8 cellular contexts compared by ENCODE assay signal in the genomic region with DNA sequence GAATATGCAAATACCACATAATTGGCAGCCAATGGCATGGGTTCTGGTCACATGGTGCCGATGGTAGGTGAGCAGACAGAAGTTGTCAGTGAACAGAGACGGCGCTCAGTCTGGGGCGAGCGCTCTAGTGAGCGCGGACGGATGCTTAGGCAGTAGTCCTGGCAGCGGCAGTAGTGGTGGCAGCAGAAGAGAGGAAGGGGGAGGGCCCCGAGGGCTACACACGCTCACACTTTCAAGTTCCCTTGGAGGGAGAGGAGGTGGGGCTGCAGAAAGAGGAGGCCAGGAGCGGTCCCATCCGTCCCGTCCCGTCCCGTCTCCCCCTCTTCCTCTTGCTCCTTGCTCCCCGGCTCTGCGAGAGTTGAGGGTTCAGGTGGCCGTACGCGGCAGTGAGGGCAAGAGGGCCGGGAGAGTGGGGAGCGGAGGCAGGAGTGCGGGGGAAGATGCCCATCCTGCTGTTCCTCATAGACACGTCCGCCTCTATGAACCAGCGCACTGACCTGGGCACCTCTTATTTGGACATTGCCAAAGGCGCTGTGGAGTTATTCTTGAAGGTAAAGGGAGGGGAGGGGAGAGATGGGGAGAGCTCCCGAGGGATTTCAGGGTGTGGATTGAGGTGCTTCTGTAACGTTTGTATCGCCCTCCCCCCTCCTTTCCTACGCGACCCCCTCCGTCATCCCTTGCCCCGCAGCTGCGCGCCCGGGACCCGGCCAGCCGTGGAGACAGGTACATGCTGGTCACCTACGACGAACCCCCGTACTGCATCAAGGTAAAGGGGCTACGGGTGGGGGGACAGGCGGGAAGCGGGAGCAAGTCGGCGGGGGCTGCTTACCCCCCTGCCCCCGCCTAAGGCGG. TPM values are rescaled to one million over a fixed set of nuclear protein-coding genes. Genes with fewer than 3 reads are reported as not detected.
DNase-seq lines count a peak whose midpoint lies in the region; ATAC-seq, FAIRE-seq and TF ChIP-seq lines count a peak whose summit lies in the region.

A gene with protein sequence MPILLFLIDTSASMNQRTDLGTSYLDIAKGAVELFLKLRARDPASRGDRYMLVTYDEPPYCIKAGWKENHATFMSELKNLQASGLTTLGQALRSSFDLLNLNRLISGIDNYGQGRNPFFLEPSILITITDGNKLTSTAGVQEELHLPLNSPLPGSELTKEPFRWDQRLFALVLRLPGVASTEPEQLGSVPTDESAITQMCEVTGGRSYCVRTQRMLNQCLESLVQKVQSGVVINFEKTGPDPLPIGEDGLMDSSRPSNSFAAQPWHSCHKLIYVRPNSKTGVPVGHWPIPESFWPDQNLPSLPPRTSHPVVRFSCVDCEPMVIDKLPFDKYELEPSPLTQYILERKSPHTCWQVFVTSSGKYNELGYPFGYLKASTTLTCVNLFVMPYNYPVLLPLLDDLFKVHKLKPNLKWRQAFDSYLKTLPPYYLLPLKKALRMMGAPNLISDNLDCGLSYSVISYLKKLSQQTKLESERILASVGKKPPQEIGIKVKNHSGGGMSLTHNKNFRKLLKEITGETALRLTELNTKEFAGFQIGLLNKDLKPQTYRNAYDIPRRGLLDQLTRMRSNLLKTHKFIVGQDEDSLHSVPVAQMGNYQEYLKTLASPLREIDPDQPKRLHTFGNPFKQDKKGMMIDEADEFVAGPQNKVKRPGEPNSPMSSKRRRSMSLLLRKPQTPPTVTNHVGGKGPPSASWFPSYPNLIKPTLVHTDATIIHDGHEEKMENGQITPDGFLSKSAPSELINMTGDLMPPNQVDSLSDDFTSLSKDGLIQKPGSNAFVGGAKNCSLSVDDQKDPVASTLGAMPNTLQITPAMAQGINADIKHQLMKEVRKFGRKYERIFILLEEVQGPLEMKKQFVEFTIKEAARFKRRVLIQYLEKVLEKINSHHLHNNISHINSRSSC (plus strand): TSS at position 108 of the 852 bp plus-strand sequence. CDS start 333 bp downstream, at position 441.

- H3K4me3 ChIP-seq in A549 (peak within 1 kb of the TSS; percentile 68), choroid plexus epithelial cell (ENCODE audit: low read depth, low read length) (peak within 1 kb of the TSS; percentile 71)

- TF ChIP-seq POLR2A in A549 (IDR thresholded peaks at IDR 0.05; ENCODE audit: low read length) (no peak), GM18526 (IDR thresholded peaks at IDR 0.05; ENCODE audit: extremely low read depth, insufficient read length) (peak; percentile 99)

- POLR2A ChIA-PET in A549 (lab: Yijun Ruan, JAX), result no interaction called here

- peak within 1 kb of the TSS; percentile 71 to 82 for H3K27ac ChIP-seq in A549
- H3K27ac ChIP-seq in layer of hippocampus (ENCODE audit: low read depth, low read length), result peak within 1 kb of the TSS; percentile 87

- CTCF ChIA-PET in A549 (lab: Yijun Ruan, JAX), result no interaction called here

- FAIRE-seq in A549 (lab: Jason Lieb, UNC), result no peak

- TF ChIP-seq RAD21 in A549 (conservative IDR thresholded peaks at IDR 0.05 in 1 of 2, IDR thresholded peaks at IDR 0.05 in 1 of 2), result no peak

- H3K9me3 ChIP-seq in A549, result no peaks in the 10 kb centered on the region

- peak in 1 of 2 experiments; percentile 23 for DNase-seq in A549 (ENCODE audit: low read depth in 1 of 2, low spot score in 1 of 2)
- peak; percentile 39 to 84 for DNase-seq in NCI-H446 (lab: John Stamatoyannopoulos, UW)
- peak; percentile 78 to 80 for DNase-seq in activated CD4-positive, alpha-beta T cell treated with anti-CD3 and anti-CD28 coated beads for 4 hours
- DNase-seq in choroid plexus epithelial cell (ENCODE audit: low read depth), result peak; percentile 94
- DNase-seq in stimulated activated CD4-positive, alpha-beta T cell treated with anti-CD3 and anti-CD28 coated beads, Interleukin-1b, Interleukin-23, amount 100 ng/mL, for 4 hours (ENCODE audit: low read depth in 2 of 2), result peak; percentile 54 to 66

- TF ChIP-seq EP300 in A549 (IDR thresholded peaks at IDR 0.05), result no peak

- WGBS in A549 (ENCODE audit: missing lambda C conversion rate), result 19% methylated on average over 26 of the region's 50 CpGs

- H3K4me1 ChIP-seq in A549, result 0 out of 3 replicates have a peak, but pooled peaks cover 5% of the 10 kb centered on the region

- H3K27me3 ChIP-seq in layer of hippocampus (ENCODE audit: control insufficient read depth, insufficient read depth, low read length), result no peaks in the 10 kb centered on the region

- peak; percentile 39 to 51; a peak in 5 of 6 replicates for ATAC-seq in A549
- ATAC-seq in HG03064 (IDR thresholded peaks at IDR 0.05; ENCODE audit: low read depth, unreplicated experiment), result peak; percentile 79

- H3K4me2 ChIP-seq in A549, result peak within 1 kb of the TSS; percentile 95

- no peak for TF ChIP-seq CTCF in A549 (IDR thresholded peaks at IDR 0.05)
- TF ChIP-seq CTCF in choroid plexus epithelial cell (conservative IDR thresholded peaks at IDR 0.05; ENCODE audit: low read depth, low read length), result no peak

TF ChIP-seq in A549, 52 proteins besides CTCF, POLR2A, EP300 and RAD21:
- TF ChIP-seq CBX2 (IDR thresholded peaks at IDR 0.05; ENCODE audit: borderline replicate concordance, low read depth), result no peak
- TF ChIP-seq, protein P1, sequence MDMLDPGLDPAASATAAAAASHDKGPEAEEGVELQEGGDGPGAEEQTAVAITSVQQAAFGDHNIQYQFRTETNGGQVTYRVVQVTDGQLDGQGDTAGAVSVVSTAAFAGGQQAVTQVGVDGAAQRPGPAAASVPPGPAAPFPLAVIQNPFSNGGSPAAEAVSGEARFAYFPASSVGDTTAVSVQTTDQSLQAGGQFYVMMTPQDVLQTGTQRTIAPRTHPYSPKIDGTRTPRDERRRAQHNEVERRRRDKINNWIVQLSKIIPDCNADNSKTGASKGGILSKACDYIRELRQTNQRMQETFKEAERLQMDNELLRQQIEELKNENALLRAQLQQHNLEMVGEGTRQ (IDR thresholded peaks at IDR 0.05), result peak; percentile 34; the same call in 1 of the 2 replicates

RNA-seq across cellular contexts. Expression of the gene that starts here (rescaled TPM):
- polyA plus RNA-seq in A549 (2011; rRNA removed), result 0.40 and 0.46 TPM in 2 replicates
- 0.03 and 0.07 TPM in 2 replicates for polyA plus RNA-seq in A549 (2012; cell fraction: cytosol; rRNA removed)
- 0.10 and 0.15 TPM in 2 replicates for polyA plus RNA-seq in A549 (2012; cell fraction: nucleus; rRNA removed)
- 0.16 to 0.30 TPM (median 0.19 TPM) in 3 replicates for polyA plus RNA-seq in A549 (2017; fragmentation: RNase III; extraction: RNeasy Plus Mini Kit Qiagen cat#74134 plus additional on column Dnase treatment)
- 0.12 and 0.24 TPM in 2 replicates for polyA minus RNA-seq in A549 (2011; rRNA and poly(A)+ RNA removed)

Comparison
In these comparisons a context has a peak if more than half of its experiments do, and no peak if none do; other contexts are left out.
1. Peak in ATAC-seq, H3K4me3 ChIP-seq, H3K27ac ChIP-seq and H3K4me2 ChIP-seq in A549; RNA of the gene not detected or under 1 TPM.